Comparison of ENCODE assay signal across 8 cellular contexts in the genomic region with DNA sequence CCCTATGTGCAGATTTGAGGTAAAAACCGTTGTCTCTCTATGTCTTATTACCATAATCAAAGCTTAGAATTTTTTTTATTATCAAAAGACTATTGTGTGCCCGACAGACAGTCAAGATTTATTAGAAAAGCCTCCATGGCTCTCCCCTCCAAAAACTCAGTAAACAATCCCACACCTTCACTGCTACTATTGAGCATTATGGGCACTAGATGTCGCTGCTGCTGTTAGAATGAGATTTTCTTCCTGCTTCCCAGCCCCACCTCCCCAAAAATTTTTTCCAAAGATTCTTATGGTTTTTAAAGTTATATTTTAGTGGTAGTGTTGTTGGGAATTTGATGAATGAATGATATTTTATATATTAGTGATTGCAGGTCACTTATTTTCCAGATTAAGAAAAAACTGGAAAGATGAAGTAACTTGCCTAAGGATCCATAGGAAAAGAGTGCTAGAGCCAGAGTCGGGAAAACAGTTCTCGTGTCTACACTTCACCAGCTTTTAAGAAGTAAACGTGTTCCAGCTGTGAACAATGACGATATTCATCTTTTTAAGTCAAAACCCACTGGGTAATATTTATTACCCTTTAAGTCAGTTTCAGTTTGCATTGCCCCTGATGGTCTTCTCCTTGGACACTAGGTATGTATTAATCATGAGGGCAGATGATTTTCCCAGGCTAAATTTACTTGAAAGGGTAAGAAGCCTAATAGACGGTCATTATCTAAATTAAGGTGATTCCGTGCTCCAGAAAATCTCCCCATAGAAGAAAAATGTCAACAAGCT. TPM values are rescaled to one million over a fixed set of nuclear protein-coding genes. Genes with fewer than 3 reads are reported as not detected.
A peak's percentile ranks its signal among the peaks of the same experiment; 100 is the strongest.
DNase-seq lines count a peak whose midpoint lies in the region; ATAC-seq, FAIRE-seq and TF ChIP-seq lines count a peak whose summit lies in the region.

No MANE protein-coding gene starts in this region.

- H3K9me3 ChIP-seq in RWPE2 (ENCODE audit: severe bottlenecking) (no peaks in the 10 kb centered on the region), spleen (no peaks in the 10 kb centered on the region)

- 7 to 11% (median 10%) methylated on average over 9 of the region's 9 CpGs for WGBS in spleen, 5 donors

- DNase-seq in NCI-H2081 (lab: John Stamatoyannopoulos, UW) (peak; percentile 72 to 75), NCI-H2081 treated with DMSO at 0.1 percent for 48 hours (lab: John Stamatoyannopoulos, UW) (no peak), HTR-8/SVneo (ENCODE audit: insufficient read length, low spot score) (no peak), RWPE2 (ENCODE audit: low spot score) (no peak), fibroblast of the conjunctiva (ENCODE audit: low read depth) (peak; percentile 30), spleen (no peak), cortex of kidney (lab: John Stamatoyannopoulos, UW) (no peak)

- H3K4me3 ChIP-seq in RWPE2 (ENCODE audit: severe bottlenecking) = no peak overlapping the region
- no peak overlapping the region for H3K4me3 ChIP-seq in spleen

- intact Hi-C loops in spleen (cut with DNase I; ENCODE audit: low total_unique reads) = loop anchor here (5.0 kb wide), 1 partner anchor 783 kb away; no protein-coding TSS in a partner anchor

- no peaks in the 10 kb centered on the region for H3K4me1 ChIP-seq in RWPE2 (ENCODE audit: insufficient read depth, poor library complexity, severe bottlenecking)
- H3K4me1 ChIP-seq in spleen = peaks cover 0 to 11% (median 4%) of the 10 kb centered on the region in 6 donors

- peak; percentile 68 for ATAC-seq in RWPE2 (ENCODE audit: low read depth)
- no peak for ATAC-seq in HG03439 (IDR thresholded peaks at IDR 0.05; ENCODE audit: unreplicated experiment)

- H3K27me3 ChIP-seq in RWPE2 (ENCODE audit: insufficient read depth, poor library complexity, severe bottlenecking) = peaks cover 64% of the 10 kb centered on the region
- peaks cover 8 to 93% (median 57%) of the 10 kb centered on the region in 7 donors for H3K27me3 ChIP-seq in spleen (replicated peaks in 1 of 7)

- TF ChIP-seq CTCF in RWPE2 (IDR thresholded peaks at IDR 0.05; ENCODE audit: poor library complexity, severe bottlenecking) (peak; percentile 98), spleen (IDR thresholded peaks at IDR 0.05 in 8 of 11, conservative IDR thresholded peaks at IDR 0.05 in 3 of 11) (peak in 7 of 11 experiments; percentile 32 to 61 (median 53))

- H3K27ac ChIP-seq in RWPE2 (ENCODE audit: poor library complexity, severe bottlenecking) (no peak overlapping the region), spleen (no peak overlapping the region)

- no peak for TF ChIP-seq POLR2A in spleen (IDR thresholded peaks at IDR 0.05)

- H3K36me3 ChIP-seq in RWPE2 (ENCODE audit: low read depth) = no peaks in the 10 kb centered on the region
- no peaks in the 10 kb centered on the region for H3K36me3 ChIP-seq in spleen

- peak; percentile 38 for FAIRE-seq in HTR-8/SVneo (lab: Jason Lieb, UNC)

RNA-seq across cellular contexts. Expression of a gene that starts 12.2 kb away (rescaled TPM):
- total RNA-seq in spleen = under 1 TPM in 1 of 7 donors, not detected in 6; 0.12 TPM
- polyA plus RNA-seq in spleen = under 1 TPM; 0.03 to 0.05 (median 0.04) TPM

Comparison
In these comparisons a context has a peak if more than half of its experiments do, and no peak if none do; other contexts are left out.
1. DNase-seq: peak in NCI-H2081 (2 of 2) and fibroblast of the conjunctiva (single experiment); none in NCI-H2081 treated with DMSO at 0.1 percent for 48 hours (single experiment), HTR-8/SVneo (single experiment), RWPE2 (single experiment), spleen (single experiment) and cortex of kidney (single experiment).